In genomic region chr9:129631673-129632129, GRCh38 we compare ENCODE assay signal across 16 cellular contexts. TPM values are rescaled to one million over a fixed set of nuclear protein-coding genes. Genes with fewer than 3 reads are reported as not detected.
DNase-seq lines count a peak whose midpoint lies in the region; ATAC-seq and TF ChIP-seq lines count a peak whose summit lies in the region.
"Had no signal": no experiment of that assay in that cellular context is flagged by ENCODE, and none has a peak within 500 bp of the region (broad histone marks: within the 10 kb centered on the region; RNA-seq: fewer than 3 reads in every experiment).

No MANE protein-coding gene starts in this region.

- H3K27me3 ChIP-seq in skeletal muscle tissue (ENCODE audit: control insufficient read depth in 3 of 3, insufficient read depth in 3 of 3, low read length in 3 of 3), result no peaks in the 10 kb centered on the region
- H3K27me3 ChIP-seq: left lung had no signal

- H3K4me3 Mint-ChIP-seq in activated CD8-positive, alpha-beta T cell treated with anti-CD3 and anti-CD28 coated beads for 36 hours, result no peak overlapping the region
- no peak overlapping the region for H3K4me3 Mint-ChIP-seq in activated CD8-positive, alpha-beta T cell treated with anti-CD3 and anti-CD28 coated beads, Interleukin-2, amount 10 ng/mL, durations not matched to agents 7 days and 5 days
- no peak overlapping the region for H3K4me3 Mint-ChIP-seq in activated naive CD8-positive, alpha-beta T cell
- H3K4me3 Mint-ChIP-seq: T-helper 2 cell treated with Interferon-gamma antibody and Interleukin-4, amounts not matched to agents 5 μg/mL and 100 μg/mL, for 36 hours had no signal

- POLR2A ChIA-PET in activated CD8-positive, alpha-beta T cell treated with anti-CD3 and anti-CD28 coated beads for 36 hours (lab: Charles Lee), result no interaction called here
- POLR2A ChIA-PET in activated CD8-positive, alpha-beta T cell treated with anti-CD3 and anti-CD28 coated beads, Interleukin-2, amount 10 ng/mL, durations not matched to agents 7 days and 5 days (lab: Charles Lee), result no interaction called here

- ATAC-seq in activated CD8-positive, alpha-beta T cell treated with anti-CD3 and anti-CD28 coated beads for 36 hours, result no peak
- ATAC-seq in activated CD8-positive, alpha-beta T cell treated with anti-CD3 and anti-CD28 coated beads, Interleukin-2, amount 10 ng/mL, durations not matched to agents 7 days and 5 days, result no peak
- ATAC-seq in esophagus mucosa, result peak; percentile 8
- ATAC-seq: HCT116, left lung, sciatic nerve had no signal

- H3K27me3 Mint-ChIP-seq in activated CD8-positive, alpha-beta T cell treated with anti-CD3 and anti-CD28 coated beads for 36 hours, result no peaks in the 10 kb centered on the region
- no peaks in the 10 kb centered on the region for H3K27me3 Mint-ChIP-seq in activated CD8-positive, alpha-beta T cell treated with anti-CD3 and anti-CD28 coated beads, Interleukin-2, amount 10 ng/mL, durations not matched to agents 7 days and 5 days (ENCODE audit: low read depth)
- H3K27me3 Mint-ChIP-seq in activated naive CD8-positive, alpha-beta T cell, result no peaks in the 10 kb centered on the region

- H3K4me1 Mint-ChIP-seq in activated CD8-positive, alpha-beta T cell treated with anti-CD3 and anti-CD28 coated beads for 36 hours (ENCODE audit: low read depth), result peaks cover 49% of the 10 kb centered on the region
- peaks cover 45% of the 10 kb centered on the region for H3K4me1 Mint-ChIP-seq in activated CD8-positive, alpha-beta T cell treated with anti-CD3 and anti-CD28 coated beads, Interleukin-2, amount 10 ng/mL, durations not matched to agents 7 days and 5 days (ENCODE audit: low read depth)
- H3K4me1 Mint-ChIP-seq in activated naive CD8-positive, alpha-beta T cell (ENCODE audit: low read depth), result peaks cover 52% of the 10 kb centered on the region

- peaks cover 30 to 43% (median 34%) of the 10 kb centered on the region in 3 donors for H3K36me3 ChIP-seq in skeletal muscle tissue (ENCODE audit: control insufficient read depth in 3 of 3, insufficient read depth in 3 of 3, low read length in 3 of 3)

- peak overlapping the region in 2 of 3 donors; percentile 28 to 29 for H3K4me3 ChIP-seq in skeletal muscle tissue (ENCODE audit: low read length in 3 of 3)
- H3K4me3 ChIP-seq: left lung had no signal

- H3K27ac Mint-ChIP-seq in activated CD8-positive, alpha-beta T cell treated with anti-CD3 and anti-CD28 coated beads for 36 hours, result peak overlapping the region; percentile 48
- no peak overlapping the region for H3K27ac Mint-ChIP-seq in activated CD8-positive, alpha-beta T cell treated with anti-CD3 and anti-CD28 coated beads, Interleukin-2, amount 10 ng/mL, durations not matched to agents 7 days and 5 days
- H3K27ac Mint-ChIP-seq in activated naive CD8-positive, alpha-beta T cell, result peak overlapping the region; percentile 41
- H3K27ac Mint-ChIP-seq: T-helper 2 cell treated with Interferon-gamma antibody and Interleukin-4, amounts not matched to agents 5 μg/mL and 100 μg/mL, for 36 hours had no signal

- H3K9me3 ChIP-seq in skeletal muscle tissue (ENCODE audit: control insufficient read depth in 3 of 3, low read length in 3 of 3), result no peaks in the 10 kb centered on the region
- H3K9me3 ChIP-seq: left lung had no signal

- H3K9ac ChIP-seq in skeletal muscle tissue (ENCODE audit: low read depth in 1 of 3, low read length in 3 of 3), result peak overlapping the region in 2 of 3 donors; percentile 57 to 66

- peaks cover 54 to 65% (median 64%) of the 10 kb centered on the region in 3 donors for H3K4me1 ChIP-seq in skeletal muscle tissue (ENCODE audit: control insufficient read depth in 3 of 3, insufficient read depth in 3 of 3, low read length in 3 of 3)

- H3K9me3 Mint-ChIP-seq in activated CD8-positive, alpha-beta T cell treated with anti-CD3 and anti-CD28 coated beads for 36 hours, result no peaks in the 10 kb centered on the region
- H3K9me3 Mint-ChIP-seq in activated CD8-positive, alpha-beta T cell treated with anti-CD3 and anti-CD28 coated beads, Interleukin-2, amount 10 ng/mL, durations not matched to agents 7 days and 5 days (ENCODE audit: insufficient read depth), result no peaks in the 10 kb centered on the region
- H3K9me3 Mint-ChIP-seq in activated naive CD8-positive, alpha-beta T cell (ENCODE audit: low read depth), result no peaks in the 10 kb centered on the region
- H3K9me3 Mint-ChIP-seq: T-helper 2 cell treated with Interferon-gamma antibody and Interleukin-4, amounts not matched to agents 5 μg/mL and 100 μg/mL, for 36 hours had no signal

- CTCF ChIA-PET in activated CD8-positive, alpha-beta T cell treated with anti-CD3 and anti-CD28 coated beads for 36 hours (lab: Charles Lee), result no interaction called here
- CTCF ChIA-PET in activated CD8-positive, alpha-beta T cell treated with anti-CD3 and anti-CD28 coated beads, Interleukin-2, amount 10 ng/mL, durations not matched to agents 7 days and 5 days (lab: Charles Lee), result no interaction called here

- no peak overlapping the region for H3K27ac ChIP-seq in skeletal muscle tissue (ENCODE audit: low read depth, low read length)
- H3K27ac ChIP-seq: left lung had no signal

- no peak for TF ChIP-seq CTCF in activated CD8-positive, alpha-beta T cell treated with anti-CD3 and anti-CD28 coated beads for 36 hours (IDR thresholded peaks at IDR 0.05)

- intact Hi-C loops in activated CD8-positive, alpha-beta T cell treated with anti-CD3 and anti-CD28 coated beads for 36 hours (cut with micrococcal nuclease), result no loop called here
- intact Hi-C loops in posterior vena cava (cut with DNase I), result no loop called here

- DNase-seq in activated CD8-positive, alpha-beta T cell treated with anti-CD3 and anti-CD28 coated beads for 36 hours, result no peak
- DNase-seq in activated CD8-positive, alpha-beta T cell treated with anti-CD3 and anti-CD28 coated beads, Interleukin-2, amount 10 ng/mL, durations not matched to agents 7 days and 5 days, result no peak
- DNase-seq in posterior vena cava (ENCODE audit: low spot score), result no peak
- DNase-seq in NCI-H2196 treated with DMSO at 0.1 percent for 48 hours (lab: John Stamatoyannopoulos, UW; ENCODE audit: unreplicated experiment), result no peak
- no peak for DNase-seq in GF-D8 (lab: John Stamatoyannopoulos, UW)
- DNase-seq: 8988T, NCI-H1930, NCI-H524 treated with DMSO at 0.1 percent for 48 hours, RPMI8226 had no signal

- peaks cover 52% of the 10 kb centered on the region for H3K36me3 Mint-ChIP-seq in activated CD8-positive, alpha-beta T cell treated with anti-CD3 and anti-CD28 coated beads for 36 hours (ENCODE audit: low read depth)
- peaks cover 44% of the 10 kb centered on the region for H3K36me3 Mint-ChIP-seq in activated CD8-positive, alpha-beta T cell treated with anti-CD3 and anti-CD28 coated beads, Interleukin-2, amount 10 ng/mL, durations not matched to agents 7 days and 5 days (ENCODE audit: low read depth)
- peaks cover 6% of the 10 kb centered on the region for H3K36me3 Mint-ChIP-seq in activated naive CD8-positive, alpha-beta T cell

RNA-seq across cellular contexts. Expression of gene NTMT1, which starts 5.7 kb away (rescaled TPM):
- total RNA-seq in activated CD8-positive, alpha-beta T cell treated with anti-CD3 and anti-CD28 coated beads for 36 hours, result 10 to 100 TPM; 69.5 to 74.4 TPM
- total RNA-seq in activated CD8-positive, alpha-beta T cell treated with anti-CD3 and anti-CD28 coated beads, Interleukin-2, amount 10 ng/mL, durations not matched to agents 7 days and 5 days, result 10 to 100 TPM; 36.2 to 39.2 TPM
- total RNA-seq in esophagus mucosa, result 18.8 TPM
- 18.8 TPM for total RNA-seq in skeletal muscle tissue
- total RNA-seq in posterior vena cava, result 10 to 100 TPM; 22.7 to 25.6 TPM

RNA-seq across cellular contexts. Expression of gene ASB6, which starts 10.2 kb away (rescaled TPM):
- total RNA-seq in activated CD8-positive, alpha-beta T cell treated with anti-CD3 and anti-CD28 coated beads for 36 hours, result 10 to 100 TPM; 16.6 TPM
- 10 to 100 TPM; 25.4 to 27.7 TPM for total RNA-seq in activated CD8-positive, alpha-beta T cell treated with anti-CD3 and anti-CD28 coated beads, Interleukin-2, amount 10 ng/mL, durations not matched to agents 7 days and 5 days
- total RNA-seq in esophagus mucosa (11.4 TPM), skeletal muscle tissue (4.2 TPM), posterior vena cava (10 to 100 TPM; 14.1 to 16.9 TPM)

RNA-seq across cellular contexts. Expression of gene C9orf50, which starts 10.8 kb away (rescaled TPM):
- not detected for total RNA-seq in activated CD8-positive, alpha-beta T cell treated with anti-CD3 and anti-CD28 coated beads for 36 hours
- total RNA-seq in activated CD8-positive, alpha-beta T cell treated with anti-CD3 and anti-CD28 coated beads, Interleukin-2, amount 10 ng/mL, durations not matched to agents 7 days and 5 days, result not detected
- total RNA-seq in esophagus mucosa (not detected), skeletal muscle tissue (not detected), posterior vena cava (not detected)
- total RNA-seq: left lung had no signal

RNA-seq across cellular contexts. Expression of gene PRRX2, which starts 33.7 kb away (rescaled TPM):
- 1 to 10 TPM in 1 of 2 experiments, under 1 TPM in 1; 0.85 to 1.2 TPM for total RNA-seq in activated CD8-positive, alpha-beta T cell treated with anti-CD3 and anti-CD28 coated beads for 36 hours
- under 1 TPM in 1 of 2 experiments, not detected in 1; 0.21 TPM for total RNA-seq in activated CD8-positive, alpha-beta T cell treated with anti-CD3 and anti-CD28 coated beads, Interleukin-2, amount 10 ng/mL, durations not matched to agents 7 days and 5 days
- 1.5 TPM for total RNA-seq in esophagus mucosa
- 3.1 TPM for total RNA-seq in skeletal muscle tissue
- total RNA-seq in posterior vena cava, result 10 to 100 TPM; 20.8 to 22.9 TPM
